ENCODE assay signal across 13 cellular contexts in the genomic region with DNA sequence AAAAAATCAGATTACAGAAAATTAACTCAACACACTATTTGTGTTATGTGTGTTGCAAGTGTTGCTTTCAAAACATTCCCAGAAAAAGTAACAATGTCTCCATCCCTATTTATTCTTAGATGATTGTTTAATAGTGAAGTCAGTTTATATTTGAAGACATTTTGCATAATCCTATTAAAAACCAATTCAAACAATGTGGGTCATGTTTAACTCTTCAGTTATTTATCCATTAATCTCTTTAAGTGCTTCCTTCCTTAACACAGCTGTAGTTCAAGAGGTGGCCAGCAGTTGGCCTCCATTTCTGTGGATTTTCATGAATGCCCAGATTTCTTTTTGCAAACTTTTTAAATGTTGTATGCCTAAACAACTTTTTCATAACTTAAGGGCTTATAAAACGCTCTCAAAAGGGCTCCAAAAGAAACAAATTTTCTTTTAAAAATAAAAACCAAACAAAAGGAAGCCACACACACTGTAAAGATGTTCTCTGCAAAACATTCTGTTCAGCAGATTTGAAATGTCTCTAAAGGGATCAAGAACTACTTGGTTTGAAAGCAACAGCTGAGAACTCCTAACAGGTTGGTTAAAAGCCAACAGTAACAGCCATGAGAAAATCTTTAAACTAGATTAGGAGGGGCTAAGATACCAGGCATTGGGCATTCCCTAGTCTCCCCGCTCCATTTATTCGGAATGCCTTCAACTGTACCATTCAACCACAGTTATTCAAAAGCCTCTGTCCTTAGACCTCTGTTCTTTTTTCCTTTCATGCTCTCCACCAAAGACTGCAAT.
DNase-seq lines count a peak whose midpoint lies in the region; ATAC-seq and TF ChIP-seq lines count a peak whose summit lies in the region.
"Had no signal": no experiment of that assay in that cellular context is flagged by ENCODE, and none has a peak within 500 bp of the region (broad histone marks: within the 10 kb centered on the region; RNA-seq: fewer than 3 reads in every experiment).

No MANE protein-coding gene starts in this region.

- CTCF ChIA-PET in PC-9 (lab: Charles Lee): no interaction called here

- peaks cover 3 to 17% of the 10 kb centered on the region in 2 donors for H3K4me1 Mint-ChIP-seq in natural killer cell treated with Interleukin-12 subunit alpha and Interleukin-12 subunit beta and Interleukin-15 and Interleukin-18, amount 100 ng/mL, for 72 hours (ENCODE audit: low read depth in 2 of 2)

- no peak overlapping the region for H3K4me2 ChIP-seq in PC-9
- H3K4me2 ChIP-seq in smooth muscle cell: no peak overlapping the region

- H2AFZ ChIP-seq in PC-9 (no peak overlapping the region), smooth muscle cell (ENCODE audit: low read depth) (no peak overlapping the region)

- H3F3A ChIP-seq in PC-9 (ENCODE audit: insufficient read depth, low read depth) (peaks cover 11% of the 10 kb centered on the region; the same call in 1 of the 2 replicates), smooth muscle cell (ENCODE audit: low read depth) (no peaks in the 10 kb centered on the region)

- no peak overlapping the region for H3K9ac ChIP-seq in smooth muscle cell (ENCODE audit: low read depth)

- H3K79me2 ChIP-seq in PC-9 (ENCODE audit: low read depth) (no peaks in the 10 kb centered on the region), smooth muscle cell (ENCODE audit: low read depth) (no peaks in the 10 kb centered on the region)

- H3K9me3 Mint-ChIP-seq in natural killer cell treated with Interleukin-12 subunit alpha and Interleukin-12 subunit beta and Interleukin-15 and Interleukin-18, amount 100 ng/mL, for 72 hours: no peaks in the 10 kb centered on the region

- H3K9me3 ChIP-seq in PC-9 (ENCODE audit: insufficient read depth, low read depth) (no peaks in the 10 kb centered on the region), smooth muscle cell (replicated peaks; ENCODE audit: low read depth) (no peaks in the 10 kb centered on the region)

- H3K9me2 ChIP-seq in PC-9 (ENCODE audit: insufficient read depth): no peaks in the 10 kb centered on the region

- H3K36me3 ChIP-seq in PC-9 (ENCODE audit: low read depth): no peaks in the 10 kb centered on the region
- no peaks in the 10 kb centered on the region for H3K36me3 ChIP-seq in smooth muscle cell (ENCODE audit: low read depth)

- DNase-seq in PC-9 (no peak), fibroblast of gingiva (ENCODE audit: low read depth) (peak; percentile 54), smooth muscle cell (lab: John Stamatoyannopoulos, UW; ENCODE audit: unreplicated experiment) (no peak), NCI-H1694 treated with DMSO at 0.1 percent for 48 hours (lab: John Stamatoyannopoulos, UW) (no peak), cortex of kidney (lab: John Stamatoyannopoulos, UW) (no peak)
- DNase-seq in natural killer cell treated with Interleukin-12 subunit alpha and Interleukin-12 subunit beta and Interleukin-15 and Interleukin-18, amount 100 ng/mL, for 72 hours (ENCODE audit: low spot score): no peak
- DNase-seq: activated T-cell treated with anti-CD3 and anti-CD28 coated beads, Interleukin-2, amount 50 U/mL, for 24 hours; erythroblast; GOT3 had no signal

- no peaks in the 10 kb centered on the region for H4K20me1 ChIP-seq in PC-9 (ENCODE audit: insufficient read depth)
- no peaks in the 10 kb centered on the region for H4K20me1 ChIP-seq in smooth muscle cell (ENCODE audit: low read depth)

- peak; percentile 42; the same call in 2 of the 3 replicates for TF ChIP-seq CTCF in GM12872 (IDR thresholded peaks at IDR 0.05; ENCODE audit: insufficient read depth, low read depth, low read length)
- peak; percentile 70 for TF ChIP-seq CTCF in PC-9 (conservative IDR thresholded peaks at IDR 0.05)
- TF ChIP-seq CTCF in smooth muscle cell (IDR thresholded peaks at IDR 0.05; ENCODE audit: borderline replicate concordance, insufficient read depth, poor library complexity, severe bottlenecking): peak; percentile 24

- H3K27me3 ChIP-seq in PC-9 (ENCODE audit: insufficient read depth, low read depth) (no peaks in the 10 kb centered on the region), smooth muscle cell (ENCODE audit: low read depth) (no peaks in the 10 kb centered on the region)

- H3K4me3 Mint-ChIP-seq in natural killer cell treated with Interleukin-12 subunit alpha and Interleukin-12 subunit beta and Interleukin-15 and Interleukin-18, amount 100 ng/mL, for 72 hours: no peak overlapping the region
- H3K4me3 Mint-ChIP-seq: activated T-cell treated with anti-CD3 and anti-CD28 coated beads, Interleukin-2, amount 50 U/mL, for 24 hours; IgD-negative memory B cell had no signal

- H3K27ac ChIP-seq in PC-9 (no peak overlapping the region), smooth muscle cell (ENCODE audit: low read depth) (no peak overlapping the region)
- H3K27ac ChIP-seq: SK-N-MC had no signal

- intact Hi-C loops in PC-9 (cut with micrococcal nuclease; ENCODE audit: unreplicated experiment): no loop called here

- H3K4me1 ChIP-seq in PC-9 (replicated peaks; ENCODE audit: insufficient read depth) (peaks cover 10% of the 10 kb centered on the region), smooth muscle cell (ENCODE audit: low read depth) (peaks cover 5% of the 10 kb centered on the region)

- BruUV-seq in PC-9 (replicated peaks; lab: Mats Ljungman, UMichigan): no TSS peak

- H3K27me3 Mint-ChIP-seq in natural killer cell treated with Interleukin-12 subunit alpha and Interleukin-12 subunit beta and Interleukin-15 and Interleukin-18, amount 100 ng/mL, for 72 hours: no peaks in the 10 kb centered on the region
- H3K27me3 Mint-ChIP-seq: activated T-cell treated with anti-CD3 and anti-CD28 coated beads, Interleukin-2, amount 50 U/mL, for 24 hours; IgD-negative memory B cell had no signal

- no peak for ATAC-seq in HG02870 (IDR thresholded peaks at IDR 0.05; ENCODE audit: unreplicated experiment)
- ATAC-seq in natural killer cell treated with Interleukin-12 subunit alpha and Interleukin-12 subunit beta and Interleukin-15 and Interleukin-18, amount 100 ng/mL, for 72 hours: no peak

- no peak overlapping the region for H3K27ac Mint-ChIP-seq in natural killer cell treated with Interleukin-12 subunit alpha and Interleukin-12 subunit beta and Interleukin-15 and Interleukin-18, amount 100 ng/mL, for 72 hours
- H3K27ac Mint-ChIP-seq: activated T-cell treated with anti-CD3 and anti-CD28 coated beads, Interleukin-2, amount 50 U/mL, for 24 hours; IgD-negative memory B cell had no signal

- peaks cover 22% of the 10 kb centered on the region for H3K36me3 Mint-ChIP-seq in natural killer cell treated with Interleukin-12 subunit alpha and Interleukin-12 subunit beta and Interleukin-15 and Interleukin-18, amount 100 ng/mL, for 72 hours

- POLR2A ChIA-PET in PC-9 (lab: Charles Lee; ENCODE audit: unreplicated experiment): no interaction called here

- 86% methylated on average over 3 of the region's 3 CpGs for WGBS in smooth muscle cell (ENCODE audit: low lambda C conversion rate)

- no peak overlapping the region for H3K4me3 ChIP-seq in PC-9
- no peak overlapping the region for H3K4me3 ChIP-seq in smooth muscle cell
- H3K4me3 ChIP-seq: SK-N-MC had no signal
